8 cellular contexts compared by ENCODE assay signal in the genomic region with DNA sequence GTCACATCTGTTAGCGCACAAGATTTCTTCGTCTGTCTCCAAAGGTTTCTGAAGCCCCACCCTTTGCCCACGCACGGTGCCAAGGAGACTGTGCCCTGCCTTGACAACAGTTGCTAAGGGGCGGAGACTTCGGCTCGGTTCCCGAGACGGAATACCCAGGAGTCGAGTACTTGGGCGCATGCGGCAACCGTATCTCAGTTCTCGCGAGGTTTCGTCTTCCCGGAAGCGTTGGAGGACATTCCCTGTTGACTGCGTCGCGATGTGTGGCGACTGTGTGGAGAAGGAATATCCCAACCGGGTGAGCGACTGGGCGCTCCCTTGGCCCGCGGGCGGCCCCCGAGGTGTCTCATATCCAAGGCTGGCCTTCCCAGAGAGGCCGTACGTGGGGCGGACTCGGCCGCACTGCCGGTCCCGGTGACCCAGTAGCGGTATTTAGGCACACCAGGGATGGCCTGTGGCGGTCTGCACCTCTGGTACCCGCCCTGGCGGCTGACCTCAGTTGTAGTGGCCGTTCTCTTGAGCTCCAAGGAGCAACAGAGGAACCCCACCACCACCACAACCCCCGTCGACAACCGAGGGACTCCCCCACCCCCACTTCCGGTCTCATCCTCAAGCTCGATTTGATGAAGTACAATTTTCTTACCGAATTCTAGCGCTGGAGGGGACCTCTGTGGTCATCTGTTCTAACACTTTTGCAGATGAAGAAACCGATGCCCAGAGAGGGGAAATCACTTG. TPM values are rescaled to one million over a fixed set of nuclear protein-coding genes. Genes with fewer than 3 reads are reported as not detected.
DNase-seq lines count a peak whose midpoint lies in the region; ATAC-seq, FAIRE-seq and TF ChIP-seq lines count a peak whose summit lies in the region.

A gene (plus strand): TSS at position 219 of the 735 bp plus-strand sequence. CDS start 41 bp downstream, at position 260.

- H3K9me3 Mint-ChIP-seq in Calu3 (ENCODE audit: low read depth, unreplicated experiment) = no peaks in the 10 kb centered on the region

- no peaks in the 10 kb centered on the region for H3K9me2 ChIP-seq in OCI-LY1 (ENCODE audit: low read depth, low read length)

- H3K27ac Mint-ChIP-seq in Calu3 (ENCODE audit: unreplicated experiment) = peak within 1 kb of the TSS; percentile 92

- no peaks in the 10 kb centered on the region for H4K20me1 ChIP-seq in OCI-LY1 (ENCODE audit: insufficient read depth, low read length)

- peak within 1 kb of the TSS; percentile 94 for H3K27ac ChIP-seq in HUES64 (ENCODE audit: low read depth, low read length)
- peak within 1 kb of the TSS; percentile 63 for H3K27ac ChIP-seq in OCI-LY1 (ENCODE audit: low read depth, low read length, poor library complexity, severe bottlenecking)
- peak within 1 kb of the TSS; percentile 94 for H3K27ac ChIP-seq in mesodermal cell (ENCODE audit: low read depth, low read length, severe bottlenecking)

- TF ChIP-seq CTCF in Calu3 (IDR thresholded peaks at IDR 0.05; ENCODE audit: unreplicated experiment) (no peak), OCI-LY1 (IDR thresholded peaks at IDR 0.05; ENCODE audit: low read length) (no peak)

- under 1% methylated on average over 49 of the region's 49 CpGs for WGBS in HUES64
- 0 to 1% methylated on average over 37 to 39 of the region's 49 CpGs for WGBS in mesodermal cell (ENCODE audit: insufficient coverage in 2 of 2), 2 experiments

- no TSS peak for BruUV-seq in Calu3 (replicated peaks; lab: Mats Ljungman, UMichigan)

- H3K27me3 ChIP-seq in HUES64 (ENCODE audit: insufficient read depth, low read length) (no peaks in the 10 kb centered on the region), OCI-LY1 (ENCODE audit: insufficient read depth, low read length) (no peaks in the 10 kb centered on the region)

- no peaks in the 10 kb centered on the region for H3F3A ChIP-seq in OCI-LY1 (ENCODE audit: insufficient read depth, low read length)

- peaks cover 27% of the 10 kb centered on the region for H3K4me1 Mint-ChIP-seq in Calu3 (ENCODE audit: low read depth, unreplicated experiment)

- H3K4me2 ChIP-seq in OCI-LY1 (ENCODE audit: low read length) = peak within 1 kb of the TSS; percentile 76

- peak; percentile 98 for ATAC-seq in GM21447 (IDR thresholded peaks at IDR 0.05; ENCODE audit: unreplicated experiment)

- H3K4me3 ChIP-seq in HUES64 (ENCODE audit: low read length) (peak within 1 kb of the TSS; percentile 91), OCI-LY1 (ENCODE audit: low read depth, low read length, poor library complexity, severe bottlenecking) (peak within 1 kb of the TSS; percentile 91), mesodermal cell (ENCODE audit: extremely low read depth, insufficient read depth, low read length, poor library complexity, severe bottlenecking) (peak within 1 kb of the TSS; percentile 100)

- peak; percentile 98 for DNase-seq in Calu3
- peak; percentile 98 for DNase-seq in activated CD8-positive, alpha-beta memory T cell treated with anti-CD3 and anti-CD28 coated beads, Interleukin-2, amount 50 U/mL, for 4 hours
- DNase-seq in stimulated activated CD8-positive, alpha-beta memory T cell treated with anti-CD3 and anti-CD28 coated beads, Interleukin-15, amount 100 ng/mL, for 4 hours (ENCODE audit: low read depth in 2 of 2) = peak; percentile 90 to 98

- intact Hi-C loops in Calu3 (cut with micrococcal nuclease; ENCODE audit: unreplicated experiment) = no loop called here

- H3K36me3 Mint-ChIP-seq in Calu3 (ENCODE audit: insufficient read depth, unreplicated experiment) = peaks cover 22% of the 10 kb centered on the region

- H3K36me3 ChIP-seq in HUES64 (ENCODE audit: insufficient read depth, low read length) (no peaks in the 10 kb centered on the region), OCI-LY1 (ENCODE audit: insufficient read depth, low read length) (peaks cover 27% of the 10 kb centered on the region), mesodermal cell (ENCODE audit: control insufficient read depth, insufficient read depth, low read length) (no peaks in the 10 kb centered on the region)

- H3K79me2 ChIP-seq in OCI-LY1 (ENCODE audit: insufficient read depth, low read length) = peaks cover 44% of the 10 kb centered on the region

- peak within 1 kb of the TSS; percentile 85 for H3K4me3 Mint-ChIP-seq in Calu3 (ENCODE audit: low read depth, unreplicated experiment)

- H3K9ac ChIP-seq in HUES64 (ENCODE audit: low read depth, low read length) (peak within 1 kb of the TSS; percentile 96), OCI-LY1 (ENCODE audit: low read length) (peak within 1 kb of the TSS; percentile 96)

- CTCF ChIA-PET in Calu3 (lab: Charles Lee) = interaction anchor here (1.3 kb wide), 1 partner anchor 24 kb away, joined by 3 read pairs; no protein-coding TSS in a partner anchor

- H3K4me1 ChIP-seq in HUES64 (ENCODE audit: insufficient read depth, low read length) = peaks cover 10% of the 10 kb centered on the region
- H3K4me1 ChIP-seq in OCI-LY1 (ENCODE audit: insufficient read depth, low read length, severe bottlenecking) = peaks cover 19% of the 10 kb centered on the region
- H3K4me1 ChIP-seq in mesodermal cell (ENCODE audit: control insufficient read depth, insufficient read depth, low read length, poor library complexity, severe bottlenecking) = peaks cover 15% of the 10 kb centered on the region

- H3K9me3 ChIP-seq in HUES64 (ENCODE audit: insufficient read depth, low read depth, low read length) = no peaks in the 10 kb centered on the region
- no peaks in the 10 kb centered on the region for H3K9me3 ChIP-seq in OCI-LY1 (ENCODE audit: low read length)
- no peaks in the 10 kb centered on the region for H3K9me3 ChIP-seq in mesodermal cell (ENCODE audit: control insufficient read depth, low read length)

- peak; percentile 31 for FAIRE-seq in endometrium (lab: Jason Lieb, UNC)

- no peaks in the 10 kb centered on the region for H3K27me3 Mint-ChIP-seq in Calu3 (ENCODE audit: unreplicated experiment)

- H2AFZ ChIP-seq in OCI-LY1 (ENCODE audit: low read length) = peak within 1 kb of the TSS; percentile 98

RNA-seq across cellular contexts. Expression of the gene that starts here (rescaled TPM):
- 48.5 and 48.8 TPM in 2 replicates for total RNA-seq in Calu3 (2022)
- 29.6 TPM for polyA plus RNA-seq in HUES64 (2013, experiment 1 of 2)
- 26.2 TPM for polyA plus RNA-seq in HUES64 (2013, experiment 2 of 2)
- polyA plus RNA-seq in mesodermal cell (2013, experiment 1 of 2) = 46.5 TPM
- 43.7 TPM for polyA plus RNA-seq in mesodermal cell (2013, experiment 2 of 2)

Comparison
In these comparisons a context has a peak if more than half of its experiments do, and no peak if none do; other contexts are left out.
1. Peak in every context shown above with its lines: DNase-seq, ATAC-seq, H3K4me3 ChIP-seq and H3K27ac ChIP-seq.